Comparison of ENCODE assay signal across 1 cellular context in genomic region chr10:97685395-97685958, GRCh38.
TF ChIP-seq lines count a peak whose summit lies in the region.

No MANE protein-coding gene starts in this region.

TF ChIP-seq in GM12878, 131 proteins besides CTCF, POLR2A, EP300 and RAD21:
- no peak for TF ChIP-seq E2F8 (IDR thresholded peaks at IDR 0.05; ENCODE audit: low read depth, partially characterized antibody)
